ENCODE assay signal across 8 cellular contexts in the genomic region with DNA sequence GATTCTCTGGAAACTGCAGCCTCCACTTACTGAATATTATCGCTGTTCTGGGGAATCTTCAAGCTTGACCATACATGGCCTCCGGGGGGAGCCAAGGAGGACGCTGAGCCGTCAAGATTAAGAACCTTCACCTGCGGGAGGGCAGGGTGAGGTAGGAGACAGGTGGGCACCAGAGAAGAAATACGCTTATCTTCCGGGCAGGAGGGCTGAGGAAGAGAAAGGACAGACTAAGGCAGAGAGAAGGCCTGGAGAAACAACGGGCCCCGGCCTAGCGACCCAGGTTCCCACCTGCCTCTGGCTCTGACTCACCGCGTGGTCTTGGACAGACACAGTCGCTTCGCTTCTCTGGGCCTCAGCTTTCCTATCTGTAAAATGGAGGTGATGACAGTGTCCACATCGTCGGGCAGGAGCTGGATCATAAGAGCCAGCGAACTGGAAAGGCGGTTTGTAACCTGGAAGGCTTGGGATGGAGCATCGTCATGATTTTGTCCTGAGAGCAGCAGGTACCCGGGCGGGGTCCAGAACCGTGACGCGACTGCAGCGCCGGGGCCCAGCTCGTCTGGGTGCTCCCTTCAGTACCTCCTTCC. TPM values are rescaled to one million over a fixed set of nuclear protein-coding genes. Genes with fewer than 3 reads are reported as not detected.
DNase-seq lines count a peak whose midpoint lies in the region; ATAC-seq, FAIRE-seq and TF ChIP-seq lines count a peak whose summit lies in the region.

No MANE protein-coding gene starts in this region.

- no peaks in the 10 kb centered on the region for H3K9me3 Mint-ChIP-seq in activated CD4-positive, alpha-beta T cell treated with anti-CD3 and anti-CD28 coated beads, Interleukin-2, amount 10 ng/mL, durations not matched to agents 7 days and 5 days
- H3K9me3 Mint-ChIP-seq in effector memory CD8-positive, alpha-beta T cell, result no peaks in the 10 kb centered on the region

- DNase-seq in A549 (ENCODE audit: low read depth in 1 of 2, low spot score in 1 of 2), result peak; percentile 72 to 75
- DNase-seq in GM12864 (ENCODE audit: low read depth), result peak; percentile 34
- DNase-seq in NCI-H146 treated with DMSO at 0.1 percent for 48 hours (lab: John Stamatoyannopoulos, UW; ENCODE audit: unreplicated experiment), result peak; percentile 18
- peak; percentile 46 for DNase-seq in activated CD4-positive, alpha-beta T cell treated with anti-CD3 and anti-CD28 coated beads, Interleukin-2, amount 10 ng/mL, durations not matched to agents 7 days and 5 days
- peak; percentile 8 to 34 (median 21) for DNase-seq in effector memory CD8-positive, alpha-beta T cell
- peak; percentile 29 for DNase-seq in myocyte (ENCODE audit: low read depth)
- no peak for DNase-seq in thoracic aorta (ENCODE audit: low spot score)

- H3K27me3 Mint-ChIP-seq in activated CD4-positive, alpha-beta T cell treated with anti-CD3 and anti-CD28 coated beads, Interleukin-2, amount 10 ng/mL, durations not matched to agents 7 days and 5 days, result no peaks in the 10 kb centered on the region
- no peaks in the 10 kb centered on the region for H3K27me3 Mint-ChIP-seq in effector memory CD8-positive, alpha-beta T cell

- H3K36me3 ChIP-seq in thoracic aorta, result peaks cover 23% of the 10 kb centered on the region

- peak overlapping the region; percentile 91 for H3K27ac Mint-ChIP-seq in activated CD4-positive, alpha-beta T cell treated with anti-CD3 and anti-CD28 coated beads, Interleukin-2, amount 10 ng/mL, durations not matched to agents 7 days and 5 days
- H3K27ac Mint-ChIP-seq in effector memory CD8-positive, alpha-beta T cell, result peak overlapping the region; percentile 90 to 95

- H3K4me3 Mint-ChIP-seq in activated CD4-positive, alpha-beta T cell treated with anti-CD3 and anti-CD28 coated beads, Interleukin-2, amount 10 ng/mL, durations not matched to agents 7 days and 5 days, result peak overlapping the region; percentile 95
- H3K4me3 Mint-ChIP-seq in effector memory CD8-positive, alpha-beta T cell, result peak overlapping the region; percentile 90 to 97

- POLR2A ChIA-PET in A549 (lab: Yijun Ruan, JAX), result interaction anchor here (1.0 to 4.0 kb wide), 4 partner anchors 13 to 240 kb away, joined by 3 to 37 read pairs (median 4); a partner anchor contains a TSS
- POLR2A ChIA-PET in activated CD4-positive, alpha-beta T cell treated with anti-CD3 and anti-CD28 coated beads, Interleukin-2, amount 10 ng/mL, durations not matched to agents 7 days and 5 days (lab: Charles Lee), result interaction anchor here (1.1 to 1.5 kb wide), 2 partner anchors 8 to 13 kb away, joined by 3 to 4 read pairs; no protein-coding TSS in a partner anchor

- peaks cover 35% of the 10 kb centered on the region for H3K36me3 Mint-ChIP-seq in activated CD4-positive, alpha-beta T cell treated with anti-CD3 and anti-CD28 coated beads, Interleukin-2, amount 10 ng/mL, durations not matched to agents 7 days and 5 days (ENCODE audit: low read depth)
- H3K36me3 Mint-ChIP-seq in effector memory CD8-positive, alpha-beta T cell (ENCODE audit: insufficient read depth), result peaks cover 49% of the 10 kb centered on the region

- peaks cover 37% of the 10 kb centered on the region for H3K4me1 Mint-ChIP-seq in activated CD4-positive, alpha-beta T cell treated with anti-CD3 and anti-CD28 coated beads, Interleukin-2, amount 10 ng/mL, durations not matched to agents 7 days and 5 days
- peaks cover 31 to 37% of the 10 kb centered on the region in 2 donors for H3K4me1 Mint-ChIP-seq in effector memory CD8-positive, alpha-beta T cell (ENCODE audit: low read depth in 2 of 2)

- WGBS in A549 (ENCODE audit: missing lambda C conversion rate), result 1% methylated on average over 27 of the region's 27 CpGs

- CTCF ChIA-PET in A549 (lab: Yijun Ruan, JAX), result interaction anchor here (0.8 to 7.8 kb wide), 19 partner anchors 11 to 376 kb away, joined by 3 to 76 read pairs (median 4); a partner anchor contains a TSS
- CTCF ChIA-PET in activated CD4-positive, alpha-beta T cell treated with anti-CD3 and anti-CD28 coated beads, Interleukin-2, amount 10 ng/mL, durations not matched to agents 7 days and 5 days (lab: Charles Lee), result interaction anchor here (1.3 to 6.6 kb wide), 11 partner anchors 10 to 239 kb away, joined by 3 to 45 read pairs (median 5); a partner anchor contains a TSS

- H3K4me2 ChIP-seq in A549, result peak overlapping the region; percentile 79

- FAIRE-seq in A549 (lab: Jason Lieb, UNC), result no peak

- ATAC-seq in A549 (peak; percentile 75 to 77), HG02678 (IDR thresholded peaks at IDR 0.05; ENCODE audit: unreplicated experiment) (peak; percentile 35), thoracic aorta (ENCODE audit: insufficient number of reproducible peaks, low FRiP score, low read depth) (no peak)
- peak; percentile 23 for ATAC-seq in effector memory CD8-positive, alpha-beta T cell (replicated peaks)

- H3K9me3 ChIP-seq in A549 (no peaks in the 10 kb centered on the region), thoracic aorta (no peaks in the 10 kb centered on the region)

- TF ChIP-seq EP300 in A549 (IDR thresholded peaks at IDR 0.05), result no peak

- H3K4me3 ChIP-seq in A549, result peak overlapping the region; percentile 77
- peak overlapping the region; percentile 88 for H3K4me3 ChIP-seq in GM12864 (ENCODE audit: low read depth, low read length)
- peak overlapping the region; percentile 93 for H3K4me3 ChIP-seq in thoracic aorta

- peak; percentile 59 for TF ChIP-seq CTCF in A549 (IDR thresholded peaks at IDR 0.05)
- peak; percentile 68 for TF ChIP-seq CTCF in GM12864 (IDR thresholded peaks at IDR 0.05; ENCODE audit: low read depth, low read length, missing control alignments)
- TF ChIP-seq CTCF in thoracic aorta (IDR thresholded peaks at IDR 0.05), result no peak

- TF ChIP-seq RAD21 in A549 (conservative IDR thresholded peaks at IDR 0.05 in 1 of 2, IDR thresholded peaks at IDR 0.05 in 1 of 2), result peak in 1 of 2 experiments; percentile 33; a peak in 2 of 5 replicates

- TF ChIP-seq POLR2A in A549 (IDR thresholded peaks at IDR 0.05; ENCODE audit: low read length), result no peak

- H3K27ac ChIP-seq in A549 (peak overlapping the region; percentile 93 to 95), thoracic aorta (peak overlapping the region; percentile 36 to 54)

- peaks cover 14% of the 10 kb centered on the region; the same call in 2 of the 3 replicates for H3K4me1 ChIP-seq in A549
- peaks cover 3 to 19% of the 10 kb centered on the region in 2 donors for H3K4me1 ChIP-seq in thoracic aorta (ENCODE audit: control insufficient read depth in 1 of 2, low read depth in 2 of 2)

- no peaks in the 10 kb centered on the region for H3K27me3 ChIP-seq in thoracic aorta (replicated peaks; ENCODE audit: insufficient read depth)

RNA-seq across cellular contexts. Expression of a gene that starts 0.7 kb away (rescaled TPM):
- 6.3 and 9.5 TPM in 2 replicates for polyA plus RNA-seq in A549 (2011; rRNA removed)
- polyA plus RNA-seq in A549 (2012; cell fraction: cytosol; rRNA removed), result 11.0 and 12.8 TPM in 2 replicates
- 27.2 and 38.2 TPM in 2 replicates for polyA plus RNA-seq in A549 (2012; cell fraction: nucleus; rRNA removed)
- 10.7 to 11.4 TPM (median 10.7 TPM) in 3 replicates for polyA plus RNA-seq in A549 (2017; fragmentation: RNase III; extraction: RNeasy Plus Mini Kit Qiagen cat#74134 plus additional on column Dnase treatment)
- 26.9 and 35.0 TPM in 2 replicates for polyA minus RNA-seq in A549 (2011; rRNA and poly(A)+ RNA removed)
- total RNA-seq in activated CD4-positive, alpha-beta T cell treated with anti-CD3 and anti-CD28 coated beads, Interleukin-2, amount 10 ng/mL, durations not matched to agents 7 days and 5 days, result 10 to 100 TPM; 46.8 to 48.6 TPM
- total RNA-seq in myocyte, result 10.9 and 14.9 TPM in 2 replicates
- 9.7 TPM for polyA plus RNA-seq in myocyte (2012)
- 10 to 100 TPM; 27.9 to 47.9 TPM for total RNA-seq in thoracic aorta

RNA-seq across cellular contexts. Expression of a gene that starts 0.7 kb away (rescaled TPM):
- 47.1 and 47.2 TPM in 2 replicates for polyA plus RNA-seq in A549 (2011; rRNA removed)
- 86.0 and 89.3 TPM in 2 replicates for polyA plus RNA-seq in A549 (2012; cell fraction: cytosol; rRNA removed)
- polyA plus RNA-seq in A549 (2012; cell fraction: nucleus; rRNA removed), result 154 and 158 TPM in 2 replicates
- polyA plus RNA-seq in A549 (2017; fragmentation: RNase III; extraction: RNeasy Plus Mini Kit Qiagen cat#74134 plus additional on column Dnase treatment), result 46.3 to 52.7 TPM (median 47.5 TPM) in 3 replicates
- 47.4 and 60.0 TPM in 2 replicates for polyA minus RNA-seq in A549 (2011; rRNA and poly(A)+ RNA removed)
- 10 to 100 TPM; 53.4 to 58.6 TPM for total RNA-seq in activated CD4-positive, alpha-beta T cell treated with anti-CD3 and anti-CD28 coated beads, Interleukin-2, amount 10 ng/mL, durations not matched to agents 7 days and 5 days
- total RNA-seq in myocyte, result 27.6 and 39.2 TPM in 2 replicates
- 34.9 TPM for polyA plus RNA-seq in myocyte (2012)
- 10 to 100 TPM; 30.2 to 40.1 TPM for total RNA-seq in thoracic aorta

RNA-seq across cellular contexts. Expression of a gene that starts 13.0 kb away (rescaled TPM):
- 61.5 and 74.0 TPM in 2 replicates for polyA plus RNA-seq in A549 (2011; rRNA removed)
- polyA plus RNA-seq in A549 (2012; cell fraction: cytosol; rRNA removed), result 52.5 and 53.3 TPM in 2 replicates
- polyA plus RNA-seq in A549 (2012; cell fraction: nucleus; rRNA removed), result 53.4 and 56.5 TPM in 2 replicates
- polyA plus RNA-seq in A549 (2017; fragmentation: RNase III; extraction: RNeasy Plus Mini Kit Qiagen cat#74134 plus additional on column Dnase treatment), result 33.5 to 34.6 TPM (median 33.8 TPM) in 3 replicates
- polyA minus RNA-seq in A549 (2011; rRNA and poly(A)+ RNA removed), result 106 and 127 TPM in 2 replicates
- total RNA-seq in activated CD4-positive, alpha-beta T cell treated with anti-CD3 and anti-CD28 coated beads, Interleukin-2, amount 10 ng/mL, durations not matched to agents 7 days and 5 days, result 10 to 100 TPM; 20.6 to 29.8 TPM
- 19.8 and 20.9 TPM in 2 replicates for total RNA-seq in myocyte
- polyA plus RNA-seq in myocyte (2012), result 45.0 TPM
- 10 to 100 TPM; 19.0 to 30.3 TPM for total RNA-seq in thoracic aorta

RNA-seq across cellular contexts. Expression of a gene that starts 13.1 kb away (rescaled TPM):
- polyA plus RNA-seq in A549 (2011; rRNA removed), result 29.9 and 40.8 TPM in 2 replicates
- 14.2 and 18.9 TPM in 2 replicates for polyA plus RNA-seq in A549 (2012; cell fraction: cytosol; rRNA removed)
- polyA plus RNA-seq in A549 (2012; cell fraction: nucleus; rRNA removed), result 102 and 117 TPM in 2 replicates
- 15.3 to 23.3 TPM (median 20.6 TPM) in 3 replicates for polyA plus RNA-seq in A549 (2017; fragmentation: RNase III; extraction: RNeasy Plus Mini Kit Qiagen cat#74134 plus additional on column Dnase treatment)
- 28.2 and 40.7 TPM in 2 replicates for polyA minus RNA-seq in A549 (2011; rRNA and poly(A)+ RNA removed)
- total RNA-seq in activated CD4-positive, alpha-beta T cell treated with anti-CD3 and anti-CD28 coated beads, Interleukin-2, amount 10 ng/mL, durations not matched to agents 7 days and 5 days, result 10 to 100 TPM; 14.6 to 17.3 TPM
- 26.8 and 29.7 TPM in 2 replicates for total RNA-seq in myocyte
- polyA plus RNA-seq in myocyte (2012), result 25.9 TPM
- 10 to 100 TPM; 26.0 to 55.4 TPM for total RNA-seq in thoracic aorta

RNA-seq across cellular contexts. Expression of a gene that starts 51.1 kb away (rescaled TPM):
- polyA plus RNA-seq in A549 (2011; rRNA removed) (2.5 and 2.8 TPM in 2 replicates), A549 (2017; fragmentation: RNase III; extraction: RNeasy Plus Mini Kit Qiagen cat#74134 plus additional on column Dnase treatment) (0.83 to 1.7 TPM (median 1.2 TPM) in 3 replicates)
- polyA plus RNA-seq in A549 (2012; cell fraction: cytosol; rRNA removed), result 0.56 and 0.61 TPM in 2 replicates
- polyA plus RNA-seq in A549 (2012; cell fraction: nucleus; rRNA removed), result 2.7 and 2.9 TPM in 2 replicates
- 1.5 and 4.1 TPM in 2 replicates for polyA minus RNA-seq in A549 (2011; rRNA and poly(A)+ RNA removed)
- total RNA-seq in activated CD4-positive, alpha-beta T cell treated with anti-CD3 and anti-CD28 coated beads, Interleukin-2, amount 10 ng/mL, durations not matched to agents 7 days and 5 days, result under 1 TPM; 0.15 to 0.30 TPM
- total RNA-seq in myocyte (9.9 and 11.8 TPM in 2 replicates), thoracic aorta (1 to 10 TPM; 1.6 to 8.3 TPM)
- polyA plus RNA-seq in myocyte (2012), result 7.6 TPM
